ENCODE assay signal across 25 cellular contexts in genomic region chr19:4035582-4035981, GRCh38. TPM values are rescaled to one million over a fixed set of nuclear protein-coding genes. Genes with fewer than 3 reads are reported as not detected.
DNase-seq lines count a peak whose midpoint lies in the region; ATAC-seq, FAIRE-seq and TF ChIP-seq lines count a peak whose summit lies in the region.
"Had no signal": no experiment of that assay in that cellular context is flagged by ENCODE, and none has a peak within 500 bp of the region (broad histone marks: within the 10 kb centered on the region; RNA-seq: fewer than 3 reads in every experiment).

No MANE protein-coding gene starts in this region.

- intact Hi-C loops in heart right ventricle (cut with DNase I) (no loop called here), Right ventricle myocardium superior (cut with DNase I) (no loop called here)

- DNase-seq in heart right ventricle, result no peak
- DNase-seq in Right ventricle myocardium superior, result no peak
- no peak for DNase-seq in urothelium cell line (ENCODE audit: low spot score)
- DNase-seq in activated CD4-positive, alpha-beta T cell treated with anti-CD3 and anti-CD28 coated beads for 48 hours, result no peak
- DNase-seq: activated CD4-positive, alpha-beta T cell treated with anti-CD3 and anti-CD28 coated beads, Interleukin-2, amount 50 U/mL, for 48 hours; activated naive CD4-positive, alpha-beta T cell treated with anti-CD3 and anti-CD28 coated beads, Interleukin-2, amount 50 U/mL, for 16 hours; activated T-cell treated with anti-CD3 and anti-CD28 coated beads, Interleukin-2, amount 50 U/mL, for 1 hour; Caco-2; effector memory CD8-positive, alpha-beta T cell; HFFc6; hippocampal formation; islet precursor cell; mammary epithelial cell; NCI-H187; NCI-H2227 treated with DMSO at 0.1 percent for 48 hours; NCI-H82; T-helper 17 cell; testis had no signal

- no peak overlapping the region for H3K4me3 ChIP-seq in heart right ventricle
- H3K4me3 ChIP-seq: BLaER1, right atrium auricular region, testis had no signal

- no peak for TF ChIP-seq CTCF in heart right ventricle (IDR thresholded peaks at IDR 0.05)

- H3K27me3 ChIP-seq in heart right ventricle, result no peaks in the 10 kb centered on the region
- no peaks in the 10 kb centered on the region for H3K27me3 ChIP-seq in layer of hippocampus (ENCODE audit: control insufficient read depth, insufficient read depth, low read length)
- H3K27me3 ChIP-seq: BLaER1, right atrium auricular region, testis had no signal

- ATAC-seq in heart right ventricle (peak in 5 of 8 donors; percentile 17 to 33 (median 27)), Right ventricle myocardium superior (ENCODE audit: poor library complexity) (no peak), HG03457 (IDR thresholded peaks at IDR 0.05; ENCODE audit: unreplicated experiment) (no peak), HG03565 (IDR thresholded peaks at IDR 0.05; ENCODE audit: unreplicated experiment) (no peak)
- ATAC-seq: effector memory CD8-positive, alpha-beta T cell; T-helper 17 cell had no signal

- peak; percentile 99 for FAIRE-seq in urothelium cell line (lab: Jason Lieb, UNC)

- H3K9me3 ChIP-seq in heart right ventricle, result no peaks in the 10 kb centered on the region
- H3K9me3 ChIP-seq: Caco-2, right atrium auricular region, testis had no signal

- no peaks in the 10 kb centered on the region for H3K4me1 ChIP-seq in heart right ventricle
- H3K4me1 ChIP-seq: BLaER1, Caco-2, right atrium auricular region had no signal

- WGBS in heart right ventricle, 2 donors, result 85 to 92% methylated on average over 10 of the region's 10 CpGs

- H3K27ac ChIP-seq in heart right ventricle (no peak overlapping the region), cingulate gyrus (ENCODE audit: low read depth, low read length) (peak overlapping the region; percentile 95), layer of hippocampus (ENCODE audit: low read depth, low read length) (peak overlapping the region; percentile 92)
- H3K27ac ChIP-seq: BLaER1, right atrium auricular region, VCaP had no signal

- H3K36me3 ChIP-seq in heart right ventricle, result peaks cover 0 to 84% (median 38%) of the 10 kb centered on the region in 9 donors

RNA-seq across cellular contexts. Expression of gene PIAS4, which starts 28.0 kb away (rescaled TPM):
- total RNA-seq in heart right ventricle, result 10 to 100 TPM; 11.5 to 22.8 (median 14.3) TPM
- 10 to 100 TPM in 1 of 2 donors, 1 to 10 TPM in 1; 8.5 to 10.5 TPM for polyA plus RNA-seq in heart right ventricle
- total RNA-seq in Right ventricle myocardium superior, result 16.7 TPM

RNA-seq across cellular contexts. Expression of gene ZBTB7A, which starts 31.1 kb away (rescaled TPM):
- total RNA-seq in heart right ventricle (10 to 100 TPM; 20.3 to 40.5 (median 26.3) TPM), Right ventricle myocardium superior (31.4 TPM)
- 10 to 100 TPM in 1 of 2 donors, 1 to 10 TPM in 1; 9.6 to 13.2 TPM for polyA plus RNA-seq in heart right ventricle

RNA-seq across cellular contexts. Expression of gene EEF2, which starts 50.3 kb away (rescaled TPM):
- 1,000 to 10,000 TPM; 1,845 to 2,887 (median 2,645) TPM for total RNA-seq in heart right ventricle
- polyA plus RNA-seq in heart right ventricle, result 1,000 to 10,000 TPM in 1 of 2 donors, 100 to 1,000 TPM in 1; 704 to 1,279 TPM
- total RNA-seq in Right ventricle myocardium superior, result 1,974 TPM

Comparison
In these comparisons a context has a peak if more than half of its experiments do, and no peak if none do; other contexts are left out.
1. ATAC-seq: peak in heart right ventricle (5 of 8); none in Right ventricle myocardium superior (single experiment), HG03457 (single experiment) and HG03565 (single experiment).
2. H3K27ac ChIP-seq: peak in cingulate gyrus (single experiment) and layer of hippocampus (single experiment); none in heart right ventricle (0 of 10).